In the genomic region with DNA sequence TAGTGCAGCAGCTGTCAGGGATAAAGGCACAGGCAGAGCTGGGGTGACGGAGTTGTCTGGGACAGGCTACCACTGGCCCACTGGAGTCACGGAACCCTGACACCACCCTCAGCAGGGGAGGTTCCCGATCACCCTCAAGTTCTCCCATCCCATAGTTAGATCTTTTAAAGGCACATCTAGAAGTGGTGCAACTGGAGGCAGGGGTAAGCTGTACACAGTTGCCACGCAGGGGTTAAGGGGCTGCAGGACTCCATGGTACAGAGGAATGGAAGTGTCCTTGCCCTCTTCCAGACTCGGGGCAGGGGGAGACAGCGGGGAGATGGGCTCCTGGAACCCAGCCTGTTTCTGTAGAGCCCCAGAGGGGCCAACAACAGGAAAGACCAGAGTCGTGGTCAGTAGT, we compare ENCODE assay signal across 28 cellular contexts. TPM values are rescaled to one million over a fixed set of nuclear protein-coding genes. Genes with fewer than 3 reads are reported as not detected.
DNase-seq lines count a peak whose midpoint lies in the region; ATAC-seq and TF ChIP-seq lines count a peak whose summit lies in the region.
"Had no signal": no experiment of that assay in that cellular context is flagged by ENCODE, and none has a peak within 500 bp of the region (broad histone marks: within the 10 kb centered on the region; RNA-seq: fewer than 3 reads in every experiment).

No MANE protein-coding gene starts in this region.

- H3K4me3 Mint-ChIP-seq in brain (no peak overlapping the region), neural crest cell (peak overlapping the region; percentile 61), immature natural killer cell (no peak overlapping the region)
- H3K4me3 Mint-ChIP-seq: activated T-helper 1 cell treated with anti-CD3 and anti-CD28 coated beads, Interleukin-12 subunit alpha, Interleukin-12 subunit beta, Interleukin-2, Interleukin-4 antibody, amounts not matched to agents 30 ng/mL and 10 ng/mL and 1 ng/mL, durations not matched to agents 14 hours and 24 hours and 36 hours; B cell; stimulated activated naive CD8-positive, alpha-beta T cell treated with anti-CD3 and anti-CD28 coated beads, Interleukin-15, Interleukin-2, amounts not matched to agents 100 ng/mL and 50 ng/mL, for 24 hours; T-cell had no signal

- H3K9ac ChIP-seq in mammary epithelial cell (ENCODE audit: insufficient read depth, low read length) (no peak overlapping the region), mesendoderm (ENCODE audit: low read length) (no peak overlapping the region)

- H3K56ac ChIP-seq in mesendoderm (ENCODE audit: low read length), result no peak overlapping the region

- no peak overlapping the region for H4K5ac ChIP-seq in mesendoderm (ENCODE audit: low read length)

- peaks cover 5% of the 10 kb centered on the region for H3K4me1 ChIP-seq in mammary epithelial cell (ENCODE audit: insufficient read depth, low read length)
- no peaks in the 10 kb centered on the region for H3K4me1 ChIP-seq in breast epithelium
- no peaks in the 10 kb centered on the region for H3K4me1 ChIP-seq in upper lobe of right lung
- peaks cover 2% of the 10 kb centered on the region for H3K4me1 ChIP-seq in mesendoderm (ENCODE audit: control insufficient read depth, low read depth, low read length)
- no peaks in the 10 kb centered on the region for H3K4me1 ChIP-seq in testis

- H3K79me1 ChIP-seq in mesendoderm (ENCODE audit: low read length), result no peaks in the 10 kb centered on the region

- H3K79me2 ChIP-seq in mammary epithelial cell (ENCODE audit: insufficient read depth, low read length) (no peaks in the 10 kb centered on the region), mesendoderm (ENCODE audit: control insufficient read depth, insufficient read depth, low read length) (no peaks in the 10 kb centered on the region)

- H3K27ac ChIP-seq in mammary epithelial cell (ENCODE audit: insufficient read depth, low read depth, low read length), result no peak overlapping the region
- H3K27ac ChIP-seq in breast epithelium, result no peak overlapping the region
- no peak overlapping the region for H3K27ac ChIP-seq in upper lobe of right lung
- no peak overlapping the region for H3K27ac ChIP-seq in mesendoderm (ENCODE audit: low read depth, low read length)
- peak overlapping the region in 1 of 2 donors; percentile 36 for H3K27ac ChIP-seq in testis
- H3K27ac ChIP-seq: A549, ovary, SJSA1 had no signal

- H3K18ac ChIP-seq in mesendoderm (ENCODE audit: low read length), result no peak overlapping the region

- DNase-seq in mammary epithelial cell (no peak), breast epithelium (ENCODE audit: low spot score in 2 of 2) (no peak), neural crest cell (ENCODE audit: low read depth, low spot score) (no peak), upper lobe of right lung (peak; percentile 48), immature natural killer cell (no peak), mesendoderm (no peak), testis (no peak)
- DNase-seq: activated CD4-positive, alpha-beta T cell treated with anti-CD3 and anti-CD28 coated beads for 1 hour; activated naive CD4-positive, alpha-beta T cell treated with anti-CD3 and anti-CD28 coated beads, Interleukin-2, amount 50 U/mL, for 16 hours; anterior cingulate cortex; COR-L47; DMS79; Kasumi-1; kidney; MV-4-11; NCI-H1694 treated with DMSO at 0.1 percent for 48 hours; NCI-H526 treated with DMSO at 0.1 percent for 48 hours; ovary; stimulated activated CD4-positive, alpha-beta T cell treated with anti-CD3 and anti-CD28 coated beads, Interleukin-4, amount 100 ng/mL, for 4 hours; T-cell; trophoblast cell had no signal

- H2AFZ ChIP-seq in mammary epithelial cell (ENCODE audit: low read depth, low read length), result no peak overlapping the region

- H3K27me3 ChIP-seq in mammary epithelial cell (ENCODE audit: insufficient read depth, low read length) (no peaks in the 10 kb centered on the region), breast epithelium (no peaks in the 10 kb centered on the region), upper lobe of right lung (no peaks in the 10 kb centered on the region), mesendoderm (ENCODE audit: insufficient read depth, low read length, poor library complexity) (no peaks in the 10 kb centered on the region), testis (no peaks in the 10 kb centered on the region)
- H3K27me3 ChIP-seq: ovary, SJSA1 had no signal

- H3K36me3 Mint-ChIP-seq in brain (peaks cover 51% of the 10 kb centered on the region), neural crest cell (ENCODE audit: low read depth) (peaks cover 23% of the 10 kb centered on the region), immature natural killer cell (peaks cover 4 to 39% (median 22%) of the 10 kb centered on the region in 3 donors)

- H4K20me1 ChIP-seq in mammary epithelial cell (ENCODE audit: insufficient read depth, low read length), result no peaks in the 10 kb centered on the region

- H3K4me2 ChIP-seq in mammary epithelial cell (ENCODE audit: insufficient read depth, low read depth, low read length) (no peak overlapping the region), mesendoderm (ENCODE audit: low read length) (no peak overlapping the region)
- H3K4me2 ChIP-seq: A549 had no signal

- BruUV-seq in mammary epithelial cell (replicated peaks; lab: Mats Ljungman, UMichigan), result TSS peak; percentile 20

- peak overlapping the region in 3 of 5 experiments; percentile 30 to 89 (median 51) for H3K27ac Mint-ChIP-seq in brain
- peak overlapping the region; percentile 92 for H3K27ac Mint-ChIP-seq in neural crest cell (ENCODE audit: unreplicated experiment)
- peak overlapping the region in 3 of 6 donors; percentile 16 to 72 (median 17) for H3K27ac Mint-ChIP-seq in immature natural killer cell
- H3K27ac Mint-ChIP-seq: activated T-helper 1 cell treated with anti-CD3 and anti-CD28 coated beads, Interleukin-12 subunit alpha, Interleukin-12 subunit beta, Interleukin-2, Interleukin-4 antibody, amounts not matched to agents 30 ng/mL and 10 ng/mL and 1 ng/mL, durations not matched to agents 14 hours and 24 hours and 36 hours; B cell; stimulated activated naive CD8-positive, alpha-beta T cell treated with anti-CD3 and anti-CD28 coated beads, Interleukin-15, Interleukin-2, amounts not matched to agents 100 ng/mL and 50 ng/mL, for 24 hours had no signal

- no peak overlapping the region for H2BK5ac ChIP-seq in mesendoderm (ENCODE audit: low read length)

- no peak overlapping the region for H2AK5ac ChIP-seq in mesendoderm (ENCODE audit: low read length)

- TF ChIP-seq POLR2A in breast epithelium (IDR thresholded peaks at IDR 0.05) (no peak), testis (IDR thresholded peaks at IDR 0.05) (no peak)

- in situ Hi-C loops in mammary epithelial cell (cut with MboI; ENCODE audit: low sequenced_read_pairs in 2 of 2), result no loop called here

- H3K23ac ChIP-seq in mesendoderm (ENCODE audit: low read length), result no peak overlapping the region

- H3K9me3 Mint-ChIP-seq in brain, result no peaks in the 10 kb centered on the region
- H3K9me3 Mint-ChIP-seq in neural crest cell, result no peaks in the 10 kb centered on the region
- H3K9me3 Mint-ChIP-seq in immature natural killer cell, result no peaks in the 10 kb centered on the region
- H3K9me3 Mint-ChIP-seq: activated T-helper 1 cell treated with anti-CD3 and anti-CD28 coated beads, Interleukin-12 subunit alpha, Interleukin-12 subunit beta, Interleukin-2, Interleukin-4 antibody, amounts not matched to agents 30 ng/mL and 10 ng/mL and 1 ng/mL, durations not matched to agents 14 hours and 24 hours and 36 hours; stimulated activated naive CD8-positive, alpha-beta T cell treated with anti-CD3 and anti-CD28 coated beads, Interleukin-15, Interleukin-2, amounts not matched to agents 100 ng/mL and 50 ng/mL, for 24 hours; T-cell had no signal

- TF ChIP-seq CTCF in mammary epithelial cell (conservative IDR thresholded peaks at IDR 0.05 in 1 of 2, IDR thresholded peaks at IDR 0.05 in 1 of 2; ENCODE audit: extremely low read depth in 1 of 2, insufficient read depth in 1 of 2, low read depth in 1 of 2, low read length in 2 of 2) (no peak), breast epithelium (IDR thresholded peaks at IDR 0.05) (no peak), brain (conservative IDR thresholded peaks at IDR 0.05) (no peak), neural crest cell (conservative IDR thresholded peaks at IDR 0.05) (no peak), upper lobe of right lung (IDR thresholded peaks at IDR 0.05) (no peak), testis (IDR thresholded peaks at IDR 0.05) (no peak)

- H3K4ac ChIP-seq in mesendoderm (ENCODE audit: low read depth, low read length), result no peak overlapping the region

- peak; percentile 10 for ATAC-seq in upper lobe of right lung
- ATAC-seq: A549, T-cell had no signal

- CTCF ChIA-PET in mammary epithelial cell (lab: Charles Lee; ENCODE audit: low non-redundant PET), result no interaction called here

- dilution Hi-C loops in mammary epithelial cell (cut with HindIII; ENCODE audit: low sequenced_read_pairs), result no loop called here

- no peak overlapping the region for H2BK15ac ChIP-seq in mesendoderm (replicated peaks; ENCODE audit: low read depth)

- H3K4me1 Mint-ChIP-seq in brain, result peaks cover 26% of the 10 kb centered on the region
- peaks cover 37% of the 10 kb centered on the region for H3K4me1 Mint-ChIP-seq in neural crest cell
- peaks cover 14 to 17% of the 10 kb centered on the region in 2 donors for H3K4me1 Mint-ChIP-seq in immature natural killer cell
- H3K4me1 Mint-ChIP-seq: B cell had no signal

- H3K27me3 Mint-ChIP-seq in brain, result no peaks in the 10 kb centered on the region
- no peaks in the 10 kb centered on the region for H3K27me3 Mint-ChIP-seq in neural crest cell (ENCODE audit: low read depth)
- peaks cover 0 to 2% (median 2%) of the 10 kb centered on the region in 3 donors for H3K27me3 Mint-ChIP-seq in immature natural killer cell (ENCODE audit: low read depth in 3 of 3)
- H3K27me3 Mint-ChIP-seq: B cell; stimulated activated naive CD8-positive, alpha-beta T cell treated with anti-CD3 and anti-CD28 coated beads, Interleukin-15, Interleukin-2, amounts not matched to agents 100 ng/mL and 50 ng/mL, for 24 hours; T-cell had no signal

- H3K36me3 ChIP-seq in mammary epithelial cell (ENCODE audit: insufficient read depth, low read length) (peaks cover 34% of the 10 kb centered on the region), breast epithelium (peaks cover 8% of the 10 kb centered on the region), upper lobe of right lung (peaks cover 69% of the 10 kb centered on the region), mesendoderm (ENCODE audit: control insufficient read depth, insufficient read depth, low read length) (peaks cover 16% of the 10 kb centered on the region), testis (ENCODE audit: low read depth, missing control alignments) (no peaks in the 10 kb centered on the region)
- H3K36me3 ChIP-seq: ovary had no signal

- H3K9me3 ChIP-seq in mammary epithelial cell (replicated peaks; ENCODE audit: insufficient read depth, low read length) (no peaks in the 10 kb centered on the region), breast epithelium (no peaks in the 10 kb centered on the region), upper lobe of right lung (no peaks in the 10 kb centered on the region), testis (no peaks in the 10 kb centered on the region)
- H3K9me3 ChIP-seq: A549, HAP-1, ovary, SJSA1 had no signal

- intact Hi-C loops in mammary epithelial cell (cut with micrococcal nuclease), result no loop called here
- intact Hi-C loops in breast epithelium (cut with DNase I; ENCODE audit: low total_unique reads), result no loop called here
- intact Hi-C loops in upper lobe of right lung (cut with DNase I), result no loop called here
- intact Hi-C loops in testis (cut with DNase I; ENCODE audit: low total_unique reads), result no loop called here

- no peak overlapping the region for H4K8ac ChIP-seq in mesendoderm (ENCODE audit: low read depth, low read length)

- 93% methylated on average over 6 of the region's 7 CpGs for WGBS in mammary epithelial cell (ENCODE audit: low coverage, missing lambda C conversion rate)
- WGBS in mesendoderm (ENCODE audit: extremely low coverage, insufficient coverage, low lambda C conversion rate), result no CpG with 5 or more reads among the region's 7 CpGs
- 71 to 75% methylated on average over 7 of the region's 7 CpGs for WGBS in testis, 2 donors

- H3K4me3 ChIP-seq in mammary epithelial cell (replicated peaks in 1 of 3; ENCODE audit: insufficient read depth in 1 of 3, low read depth in 2 of 3, low read length in 3 of 3) (no peak overlapping the region), breast epithelium (no peak overlapping the region), upper lobe of right lung (no peak overlapping the region), mesendoderm (ENCODE audit: low read length) (no peak overlapping the region), testis (no peak overlapping the region)
- H3K4me3 ChIP-seq: A549, HAP-1, ovary, SJSA1 had no signal

- no peak overlapping the region for H2BK120ac ChIP-seq in mesendoderm (ENCODE audit: low read depth, low read length)

RNA-seq across cellular contexts. Expression of gene CC2D1B, which starts 13.3 kb away (rescaled TPM):
- total RNA-seq in mammary epithelial cell (10 to 100 TPM; 28.1 to 31.0 TPM), breast epithelium (10 to 100 TPM; 25.2 to 33.1 (median 33.1) TPM), neural crest cell (34.5 and 39.0 TPM in 2 replicates), upper lobe of right lung (52.5 TPM), testis (10 to 100 TPM; 51.0 to 62.0 TPM)
- polyA plus RNA-seq in mammary epithelial cell (13.8 TPM), brain (ENCODE audit: insufficient read depth, low read depth, low replicate concordance) (22.1 TPM), immature natural killer cell (10 to 100 TPM in 1 of 3 donors, 1 to 10 TPM in 2; 4.6 to 15.5 (median 4.8) TPM), testis (ENCODE audit: insufficient read depth, low read depth, low replicate concordance) (37.0 TPM)
- polyA minus RNA-seq in mammary epithelial cell, result 27.5 TPM
- polyA plus RNA-seq in mesendoderm (2013, experiment 1 of 2), result 11.1 TPM
- 11.6 TPM for polyA plus RNA-seq in mesendoderm (2013, experiment 2 of 2)

RNA-seq across cellular contexts. Expression of gene ORC1, which starts 51.5 kb away (rescaled TPM):
- total RNA-seq in mammary epithelial cell (1 to 10 TPM; 1.2 to 8.8 TPM), breast epithelium (under 1 TPM; 0.33 to 0.96 (median 0.73) TPM), neural crest cell (36.9 and 38.5 TPM in 2 replicates), upper lobe of right lung (0.43 TPM), testis (1 to 10 TPM; 5.7 to 6.9 TPM)
- polyA plus RNA-seq in mammary epithelial cell (16.8 TPM), brain (ENCODE audit: insufficient read depth, low read depth, low replicate concordance) (8.3 TPM), immature natural killer cell (1 to 10 TPM in 1 of 3 donors, under 1 TPM in 2; 0.46 to 1.2 (median 0.58) TPM), testis (ENCODE audit: insufficient read depth, low read depth, low replicate concordance) (6.4 TPM)
- polyA minus RNA-seq in mammary epithelial cell, result 22.4 TPM
- 35.1 TPM for polyA plus RNA-seq in mesendoderm (2013, experiment 1 of 2)
- 34.7 TPM for polyA plus RNA-seq in mesendoderm (2013, experiment 2 of 2)

RNA-seq across cellular contexts. Expression of gene PRPF38A, which starts 51.7 kb away (rescaled TPM):
- total RNA-seq in mammary epithelial cell (10 to 100 TPM in 1 of 2 donors, 1 to 10 TPM in 1; 9.2 to 34.9 TPM), breast epithelium (10 to 100 TPM; 13.1 to 20.9 (median 19.7) TPM), neural crest cell (81.1 and 83.6 TPM in 2 replicates), upper lobe of right lung (38.2 TPM), testis (10 to 100 TPM; 34.7 to 43.1 TPM)
- polyA plus RNA-seq in mammary epithelial cell (22.1 TPM), brain (ENCODE audit: insufficient read depth, low read depth, low replicate concordance) (35.8 TPM), immature natural killer cell (10 to 100 TPM; 34.3 to 56.6 (median 42.0) TPM), testis (ENCODE audit: insufficient read depth, low read depth, low replicate concordance) (68.4 TPM)
- 58.3 TPM for polyA minus RNA-seq in mammary epithelial cell
- 74.4 TPM for polyA plus RNA-seq in mesendoderm (2013, experiment 1 of 2)
- 76.0 TPM for polyA plus RNA-seq in mesendoderm (2013, experiment 2 of 2)
